8 cellular contexts compared by ENCODE assay signal in genomic region chr19:49916839-49917733, GRCh38. TPM values are rescaled to one million over a fixed set of nuclear protein-coding genes. Genes with fewer than 3 reads are reported as not detected.
A peak's percentile ranks its signal among the peaks of the same experiment; 100 is the strongest.
DNase-seq lines count a peak whose midpoint lies in the region; ATAC-seq and TF ChIP-seq lines count a peak whose summit lies in the region.
"Had no signal": no experiment of that assay in that cellular context is flagged by ENCODE, and none has a peak within 500 bp of the region (broad histone marks: within the 10 kb centered on the region; RNA-seq: fewer than 3 reads in every experiment).

No MANE protein-coding gene starts in this region.

- peak; percentile 23 for DNase-seq in SK-MEL-5 (ENCODE audit: low read depth, low spot score)
- peak; percentile 75 to 86 (median 81) for DNase-seq in right lobe of liver
- no peak for DNase-seq in aorta
- no peak for DNase-seq in immature natural killer cell
- DNase-seq in NCI-H1092 (lab: John Stamatoyannopoulos, UW), result no peak
- DNase-seq: stimulated activated CD4-positive, alpha-beta T cell treated with anti-CD3 and anti-CD28 coated beads, Interleukin-4, amount 100 ng/mL, for 24 hours had no signal

- in situ Hi-C loops in SK-MEL-5 (cut with HindIII; ENCODE audit: low pct_unique_long_range_greater_than_20kb, low sequenced_read_pairs), result no loop called here

- H3K9me3 ChIP-seq in right lobe of liver (no peaks in the 10 kb centered on the region), aorta (ENCODE audit: control insufficient read depth, low read length) (no peaks in the 10 kb centered on the region)

- H3K4me3 ChIP-seq in right lobe of liver, result peak overlapping the region; percentile 31 to 44 (median 37)
- H3K4me3 ChIP-seq in aorta (ENCODE audit: low read length in 2 of 2), result no peak overlapping the region

- H3K27me3 ChIP-seq in right lobe of liver (no peaks in the 10 kb centered on the region), aorta (ENCODE audit: control insufficient read depth in 1 of 2, insufficient read depth in 2 of 2, low read length in 1 of 2) (no peaks in the 10 kb centered on the region)

- H3K27me3 Mint-ChIP-seq in immature natural killer cell (ENCODE audit: low read depth in 3 of 3), result peaks cover 0 to 1% (median 0%) of the 10 kb centered on the region in 3 donors

- intact Hi-C loops in right lobe of liver (cut with DNase I), result no loop called here
- intact Hi-C loops in aorta (cut with DNase I), result no loop called here

- TF ChIP-seq CTCF in GM12874 (IDR thresholded peaks at IDR 0.05; ENCODE audit: insufficient read depth, low read depth, low read length) (peak; percentile 36), right lobe of liver (IDR thresholded peaks at IDR 0.05) (peak; percentile 55 to 81 (median 71))

- H3K4me1 ChIP-seq in right lobe of liver, result peaks cover 0 to 23% (median 10%) of the 10 kb centered on the region in 4 donors
- no peaks in the 10 kb centered on the region for H3K4me1 ChIP-seq in aorta (ENCODE audit: control insufficient read depth in 1 of 2, insufficient read depth in 2 of 2, low read length in 2 of 2)

- H3K4me3 Mint-ChIP-seq in immature natural killer cell, result no peak overlapping the region

- peaks cover 8 to 20% (median 10%) of the 10 kb centered on the region in 3 donors for H3K36me3 Mint-ChIP-seq in immature natural killer cell

- 13% methylated on average over 12 of the region's 21 CpGs for WGBS in right lobe of liver (ENCODE audit: insufficient coverage, low coverage, low lambda C conversion rate, missing lambda C conversion rate)
- 84 to 89% methylated on average over 21 of the region's 21 CpGs for WGBS in aorta, 2 donors

- peak; percentile 82 to 92 (median 88) for ATAC-seq in right lobe of liver
- no peak for ATAC-seq in aorta (ENCODE audit: low FRiP score)
- ATAC-seq: Panc1 had no signal

- TF ChIP-seq POLR2A in right lobe of liver (IDR thresholded peaks at IDR 0.05), result peak; percentile 40

- H3K36me3 ChIP-seq in right lobe of liver (peaks cover 0 to 6% (median 0%) of the 10 kb centered on the region in 4 donors), aorta (ENCODE audit: control insufficient read depth in 1 of 2, insufficient read depth in 2 of 2, low read length in 1 of 2) (no peaks in the 10 kb centered on the region)

- H3K27ac ChIP-seq in right lobe of liver (peak overlapping the region; percentile 16 to 56 (median 41)), aorta (ENCODE audit: low read depth in 1 of 2, low read length in 2 of 2) (no peak overlapping the region)

- H3K9me3 Mint-ChIP-seq in immature natural killer cell, result no peaks in the 10 kb centered on the region

- peaks cover 17 to 21% of the 10 kb centered on the region in 2 donors for H3K4me1 Mint-ChIP-seq in immature natural killer cell

- no peak overlapping the region for H3K27ac Mint-ChIP-seq in immature natural killer cell

RNA-seq across cellular contexts. Expression of gene ATF5, which starts 11.9 kb away (rescaled TPM):
- total RNA-seq in SK-MEL-5 (2014; rRNA removed; shearing (Covaris generic)), result 4.0 and 4.7 TPM in 2 replicates
- polyA plus RNA-seq in SK-MEL-5 (2015; cell fraction: cytosol; rRNA removed), result 10.9 and 13.7 TPM in 2 replicates
- 10.1 and 11.7 TPM in 2 replicates for polyA plus RNA-seq in SK-MEL-5 (2015; cell fraction: nucleus; rRNA removed)
- total RNA-seq in right lobe of liver (1,000 to 10,000 TPM in 1 of 6 experiments, 100 to 1,000 TPM in 5; 475 to 1,724 (median 619) TPM), aorta (10 to 100 TPM; 13.8 to 43.3 TPM)
- polyA plus RNA-seq in aorta (10 to 100 TPM; 11.6 to 24.0 TPM), immature natural killer cell (1 to 10 TPM; 1.2 to 3.1 (median 2.8) TPM)

RNA-seq across cellular contexts. Expression of gene NUP62, which starts 12.2 kb away (rescaled TPM):
- total RNA-seq in SK-MEL-5 (2014; rRNA removed; shearing (Covaris generic)), result 39.6 and 39.9 TPM in 2 replicates
- 71.2 and 81.2 TPM in 2 replicates for polyA plus RNA-seq in SK-MEL-5 (2015; cell fraction: cytosol; rRNA removed)
- 73.6 and 76.3 TPM in 2 replicates for polyA plus RNA-seq in SK-MEL-5 (2015; cell fraction: nucleus; rRNA removed)
- total RNA-seq in right lobe of liver, result 10 to 100 TPM in 5 of 6 experiments, 1 to 10 TPM in 1; 9.3 to 55.5 (median 32.6) TPM
- 10 to 100 TPM; 27.7 to 39.8 TPM for total RNA-seq in aorta
- 10 to 100 TPM; 13.3 to 17.3 TPM for polyA plus RNA-seq in aorta
- 10 to 100 TPM; 21.8 to 67.1 (median 34.3) TPM for polyA plus RNA-seq in immature natural killer cell

RNA-seq across cellular contexts. Expression of gene IL4I1, which starts 20.4 kb away (rescaled TPM):
- 0.13 TPM in 1 of 2 replicates, not detected in the other for total RNA-seq in SK-MEL-5 (2014; rRNA removed; shearing (Covaris generic))
- polyA plus RNA-seq in SK-MEL-5 (2015; cell fraction: cytosol; rRNA removed), result not detected in 2 replicates
- not detected in 2 replicates for polyA plus RNA-seq in SK-MEL-5 (2015; cell fraction: nucleus; rRNA removed)
- total RNA-seq in right lobe of liver, result 1 to 10 TPM in 2 of 6 experiments, under 1 TPM in 1, not detected in 3; 0.56 to 4.2 (median 1.0) TPM
- total RNA-seq in aorta, result 1 to 10 TPM in 1 of 2 donors, under 1 TPM in 1; 0.84 to 7.2 TPM
- polyA plus RNA-seq in aorta, result under 1 TPM in 1 of 2 donors, not detected in 1; 0.50 TPM
- polyA plus RNA-seq in immature natural killer cell, result under 1 TPM in 2 of 3 donors, not detected in 1; 0.27 to 0.40 TPM

RNA-seq across cellular contexts. Expression of gene TBC1D17, which starts 39.6 kb away (rescaled TPM):
- total RNA-seq in SK-MEL-5 (2014; rRNA removed; shearing (Covaris generic)), result 3.5 and 5.6 TPM in 2 replicates
- 25.7 and 33.0 TPM in 2 replicates for polyA plus RNA-seq in SK-MEL-5 (2015; cell fraction: cytosol; rRNA removed)
- 44.2 and 49.3 TPM in 2 replicates for polyA plus RNA-seq in SK-MEL-5 (2015; cell fraction: nucleus; rRNA removed)
- total RNA-seq in right lobe of liver (10 to 100 TPM; 12.6 to 38.1 (median 27.8) TPM), aorta (10 to 100 TPM; 41.1 to 52.4 TPM)
- polyA plus RNA-seq in aorta (100 to 1,000 TPM in 1 of 2 donors, 10 to 100 TPM in 1; 22.7 to 102 TPM), immature natural killer cell (10 to 100 TPM in 1 of 3 donors, 1 to 10 TPM in 2; 7.1 to 18.4 (median 7.3) TPM)

RNA-seq across cellular contexts. Expression of gene AKT1S1, which starts 39.9 kb away (rescaled TPM):
- 6.2 and 6.4 TPM in 2 replicates for total RNA-seq in SK-MEL-5 (2014; rRNA removed; shearing (Covaris generic))
- 78.8 and 85.0 TPM in 2 replicates for polyA plus RNA-seq in SK-MEL-5 (2015; cell fraction: cytosol; rRNA removed)
- polyA plus RNA-seq in SK-MEL-5 (2015; cell fraction: nucleus; rRNA removed), result 59.7 and 65.1 TPM in 2 replicates
- total RNA-seq in right lobe of liver, result 10 to 100 TPM; 18.2 to 27.0 (median 22.4) TPM
- 10 to 100 TPM; 27.5 to 27.8 TPM for total RNA-seq in aorta
- polyA plus RNA-seq in aorta, result 10 to 100 TPM; 24.4 to 44.6 TPM
- polyA plus RNA-seq in immature natural killer cell, result 1 to 10 TPM; 2.5 to 4.7 (median 3.3) TPM

Comparison
In these comparisons a context has a peak if more than half of its experiments do, and no peak if none do; other contexts are left out.
1. DNase-seq: peak in SK-MEL-5 (single experiment) and right lobe of liver (3 of 3); none in aorta (0 of 2), immature natural killer cell (0 of 3) and NCI-H1092 (single experiment).
2. H3K27ac ChIP-seq: peak in right lobe of liver (3 of 3); none in aorta (0 of 2).
3. H3K4me3 ChIP-seq: peak in right lobe of liver (3 of 3); none in aorta (0 of 2).
4. RNA of gene ATF5, which starts 11.9 kb away (total RNA-seq): 475 to 1,724 TPM in right lobe of liver; 13.8 to 43.3 TPM in aorta and 4.0 to 4.7 TPM in SK-MEL-5; every median in the first group is over 10 times any median in the second.